In the genomic region with DNA sequence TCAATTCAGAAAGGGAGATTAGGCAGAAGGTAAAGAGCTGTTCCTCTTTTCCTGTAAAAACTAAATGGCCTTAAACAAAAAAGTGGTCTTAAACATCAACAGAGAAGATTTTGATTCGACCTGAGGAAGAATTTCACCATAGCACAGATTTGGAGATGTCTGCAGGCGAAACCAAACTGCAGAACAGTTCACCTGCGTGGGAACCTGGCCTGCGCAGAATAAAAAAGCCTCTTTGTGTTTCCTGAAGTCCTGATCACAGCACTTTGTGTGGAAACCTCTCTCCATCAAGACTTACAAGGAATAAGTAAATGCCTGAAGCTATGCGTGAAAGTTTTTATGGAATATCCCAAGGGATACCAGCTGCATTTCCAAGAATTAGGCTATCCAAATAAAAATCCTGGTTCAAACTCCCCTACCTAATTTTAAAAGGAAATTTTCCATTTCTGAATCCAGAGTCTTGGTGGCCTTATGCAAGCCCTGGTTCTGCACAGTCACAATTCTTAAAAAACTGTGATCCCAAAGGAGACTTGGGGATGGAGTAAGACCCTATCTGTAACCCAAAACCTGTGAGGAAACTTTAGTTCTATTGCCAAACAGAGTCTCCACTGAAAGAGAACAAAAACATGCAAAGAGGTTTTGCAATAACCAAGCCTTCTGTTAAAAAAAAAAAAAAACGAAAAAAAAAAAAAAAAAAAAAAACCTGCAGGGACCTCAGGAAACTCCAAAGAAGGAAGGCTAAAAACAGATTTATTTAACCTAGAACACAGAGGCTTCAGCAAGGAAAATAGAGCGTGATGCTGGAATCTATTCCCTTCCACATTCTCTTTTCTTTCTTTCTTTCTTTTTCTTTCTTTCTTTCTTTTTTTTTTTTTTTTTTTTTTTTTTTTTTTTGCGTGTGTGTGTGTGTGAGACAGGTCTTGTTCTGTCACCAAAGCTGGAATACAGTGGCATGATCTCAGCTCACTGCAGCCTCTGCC, we compare ENCODE assay signal across 15 cellular contexts. TPM values are rescaled to one million over a fixed set of nuclear protein-coding genes. Genes with fewer than 3 reads are reported as not detected.
DNase-seq lines count a peak whose midpoint lies in the region; ATAC-seq and TF ChIP-seq lines count a peak whose summit lies in the region.
"Had no signal": no experiment of that assay in that cellular context is flagged by ENCODE, and none has a peak within 500 bp of the region (broad histone marks: within the 10 kb centered on the region; RNA-seq: fewer than 3 reads in every experiment).

No MANE protein-coding gene starts in this region.

- no peaks in the 10 kb centered on the region for H4K20me1 ChIP-seq in IMR-90 (ENCODE audit: insufficient read depth, low read length)

- no peaks in the 10 kb centered on the region for H3K36me3 Mint-ChIP-seq in Calu3 (ENCODE audit: insufficient read depth, unreplicated experiment)
- H3K36me3 Mint-ChIP-seq: activated naive CD8-positive, alpha-beta T cell treated with anti-CD3 and anti-CD28 coated beads for 36 hours had no signal

- no peak overlapping the region for H3K56ac ChIP-seq in IMR-90 (ENCODE audit: extremely low read depth, insufficient read depth, low read length)

- no peak for TF ChIP-seq POLR2A in IMR-90 (IDR thresholded peaks at IDR 0.05; ENCODE audit: low read depth, low read length)

- H2AK5ac ChIP-seq in IMR-90 (ENCODE audit: low read depth, low read length): no peak overlapping the region

- no peak overlapping the region for H2BK5ac ChIP-seq in IMR-90 (ENCODE audit: low read depth, low read length, poor library complexity, severe bottlenecking)

- H4K91ac ChIP-seq in IMR-90 (ENCODE audit: insufficient read depth, low read depth, low read length): no peak overlapping the region

- no peak overlapping the region for H2AK9ac ChIP-seq in IMR-90 (replicated peaks; ENCODE audit: low read depth, low read length, poor library complexity)

- in situ Hi-C loops in IMR-90 (cut with MboI; ENCODE audit: low sequenced_read_pairs): no loop called here

- H3K4me1 ChIP-seq in IMR-90 (ENCODE audit: control insufficient read depth, insufficient read depth, low read length): peaks cover 10% of the 10 kb centered on the region
- peaks cover 10 to 65% of the 10 kb centered on the region in 2 donors for H3K4me1 ChIP-seq in ascending aorta
- H3K4me1 ChIP-seq in left ventricle myocardium inferior: peaks cover 11% of the 10 kb centered on the region
- peaks cover 2 to 31% (median 22%) of the 10 kb centered on the region in 5 donors for H3K4me1 ChIP-seq in subcutaneous abdominal adipose tissue (ENCODE audit: control insufficient read depth in 5 of 5, insufficient read depth in 5 of 5, low read length in 5 of 5)

- no peak overlapping the region for H3K14ac ChIP-seq in IMR-90 (replicated peaks; ENCODE audit: low read depth, low read length)

- H3K27ac ChIP-seq in IMR-90 (ENCODE audit: insufficient read depth, low read length) (peak overlapping the region; percentile 6; the same call in 1 of the 2 replicates), ascending aorta (peak overlapping the region; percentile 86 to 87), left ventricle myocardium inferior (replicated peaks) (peak overlapping the region; percentile 72), subcutaneous abdominal adipose tissue (ENCODE audit: low read depth, low read length) (peak overlapping the region; percentile 88)

- no peak overlapping the region for H3K23ac ChIP-seq in IMR-90 (ENCODE audit: low read depth, low read length)

- H2AFZ ChIP-seq in IMR-90 (replicated peaks; ENCODE audit: low read length, poor library complexity): no peak overlapping the region

- H2BK120ac ChIP-seq in IMR-90 (ENCODE audit: low read depth, low read length): no peak overlapping the region

- no peak overlapping the region for H3K4me3 ChIP-seq in IMR-90 (ENCODE audit: insufficient read depth, low read depth, low read length)
- H3K4me3 ChIP-seq in ascending aorta: no peak overlapping the region
- no peak overlapping the region for H3K4me3 ChIP-seq in left ventricle myocardium inferior
- no peak overlapping the region for H3K4me3 ChIP-seq in subcutaneous abdominal adipose tissue (ENCODE audit: low read depth in 1 of 5, low read length in 5 of 5)

- H3K36me3 ChIP-seq in IMR-90 (ENCODE audit: control insufficient read depth, insufficient read depth, low read length): no peaks in the 10 kb centered on the region
- no peaks in the 10 kb centered on the region for H3K36me3 ChIP-seq in ascending aorta
- H3K36me3 ChIP-seq in left ventricle myocardium inferior: no peaks in the 10 kb centered on the region
- no peaks in the 10 kb centered on the region for H3K36me3 ChIP-seq in subcutaneous abdominal adipose tissue (ENCODE audit: control insufficient read depth in 5 of 5, insufficient read depth in 5 of 5, low read length in 5 of 5)

- no peaks in the 10 kb centered on the region for H3K27me3 ChIP-seq in IMR-90 (ENCODE audit: control insufficient read depth, insufficient read depth, low read length)
- no peaks in the 10 kb centered on the region for H3K27me3 ChIP-seq in ascending aorta
- no peaks in the 10 kb centered on the region for H3K27me3 ChIP-seq in left ventricle myocardium inferior (ENCODE audit: low read depth)
- no peaks in the 10 kb centered on the region for H3K27me3 ChIP-seq in subcutaneous abdominal adipose tissue (ENCODE audit: control insufficient read depth in 5 of 5, insufficient read depth in 4 of 5, low read length in 5 of 5)

- 63% methylated on average over 1 of the region's 8 CpGs; no CpG with 5 or more reads in 1 of the 2 experiments for WGBS in IMR-90 (ENCODE audit: extremely low coverage in 2 of 2, insufficient read length in 1 of 2), 2 experiments

- no TSS peak for BruUV-seq in IMR-90 (replicated peaks; lab: Mats Ljungman, UMichigan)
- BruUV-seq in Calu3 (replicated peaks; lab: Mats Ljungman, UMichigan): no TSS peak

- no peak overlapping the region for H3K4ac ChIP-seq in IMR-90 (ENCODE audit: low read depth, low read length)

- H3K18ac ChIP-seq in IMR-90 (ENCODE audit: low read depth, low read length): no peak overlapping the region; the same call in 1 of the 2 replicates

- no peaks in the 10 kb centered on the region for H3K27me3 Mint-ChIP-seq in Calu3 (ENCODE audit: unreplicated experiment)
- H3K27me3 Mint-ChIP-seq: activated naive CD8-positive, alpha-beta T cell treated with anti-CD3 and anti-CD28 coated beads for 36 hours had no signal

- DNase-seq in IMR-90 (peak; percentile 80), ascending aorta (ENCODE audit: low spot score in 2 of 2) (peak in 1 of 2 donors; percentile 66), left ventricle myocardium inferior (no peak), GM19238 (ENCODE audit: insufficient read length, low spot score) (no peak), Calu3 (no peak), nucleus accumbens (lab: John Stamatoyannopoulos, UW) (no peak)
- no peak for DNase-seq in activated CD4-positive, alpha-beta T cell treated with anti-CD3 and anti-CD28 coated beads for 48 hours
- DNase-seq: activated naive CD8-positive, alpha-beta T cell treated with anti-CD3 and anti-CD28 coated beads for 36 hours; NCI-H187 treated with DMSO at 0.1 percent for 48 hours; stimulated activated naive CD4-positive, alpha-beta T cell had no signal

- no peak overlapping the region for H3K27ac Mint-ChIP-seq in Calu3 (ENCODE audit: unreplicated experiment)
- H3K27ac Mint-ChIP-seq: memory B cell had no signal

- dilution Hi-C loops in IMR-90 (cut with HindIII; ENCODE audit: low sequenced_read_pairs, unreplicated experiment): no loop called here

- H3K9me3 Mint-ChIP-seq in Calu3 (ENCODE audit: low read depth, unreplicated experiment): no peaks in the 10 kb centered on the region
- H3K9me3 Mint-ChIP-seq: activated naive CD8-positive, alpha-beta T cell treated with anti-CD3 and anti-CD28 coated beads for 36 hours; memory B cell had no signal

- H3K4me3 Mint-ChIP-seq in Calu3 (ENCODE audit: low read depth, unreplicated experiment): no peak overlapping the region
- H3K4me3 Mint-ChIP-seq: activated naive CD8-positive, alpha-beta T cell treated with anti-CD3 and anti-CD28 coated beads for 36 hours; memory B cell had no signal

- H3K79me1 ChIP-seq in IMR-90 (ENCODE audit: low read depth in 1 of 2, low read length in 2 of 2): no peaks in the 10 kb centered on the region

- no peak overlapping the region for H2BK20ac ChIP-seq in IMR-90 (ENCODE audit: low read depth, low read length)

- CTCF ChIA-PET in IMR-90 (lab: Yijun Ruan, JAX): no interaction called here
- CTCF ChIA-PET in Calu3 (lab: Charles Lee): interaction anchor here (0.6 kb wide), 1 partner anchor 1538 kb away, joined by 4 read pairs; no protein-coding TSS in a partner anchor

- H4K5ac ChIP-seq in IMR-90 (ENCODE audit: low read depth, low read length): no peak overlapping the region; the same call in 1 of the 2 replicates

- no peak for TF ChIP-seq RAD21 in IMR-90 (IDR thresholded peaks at IDR 0.05; ENCODE audit: low read length)

- no peak overlapping the region for H2BK15ac ChIP-seq in IMR-90 (ENCODE audit: low read depth, low read length)

- H3K4me2 ChIP-seq in IMR-90 (ENCODE audit: low read depth, low read length): no peak overlapping the region

- H3K9me1 ChIP-seq in IMR-90 (ENCODE audit: insufficient read depth, low read length): peaks cover 3% of the 10 kb centered on the region; the same call in 1 of the 2 replicates

- no peak overlapping the region for H4K8ac ChIP-seq in IMR-90 (ENCODE audit: low read depth in 2 of 2, low read length in 2 of 2)

- H3K4me1 Mint-ChIP-seq in Calu3 (ENCODE audit: low read depth, unreplicated experiment): peaks cover 7% of the 10 kb centered on the region
- H3K4me1 Mint-ChIP-seq: memory B cell had no signal

- no peak for TF ChIP-seq CTCF in IMR-90 (conservative IDR thresholded peaks at IDR 0.05; ENCODE audit: low read depth, low read length)
- no peak for TF ChIP-seq CTCF in ascending aorta (IDR thresholded peaks at IDR 0.05)
- TF ChIP-seq CTCF in left ventricle myocardium inferior (IDR thresholded peaks at IDR 0.05; ENCODE audit: borderline replicate concordance): no peak
- no peak for TF ChIP-seq CTCF in Calu3 (IDR thresholded peaks at IDR 0.05; ENCODE audit: unreplicated experiment)

- no peak overlapping the region for H3K9ac ChIP-seq in IMR-90 (ENCODE audit: low read depth, low read length)
- peak overlapping the region in 3 of 5 donors; percentile 35 to 40 (median 36) for H3K9ac ChIP-seq in subcutaneous abdominal adipose tissue (ENCODE audit: low read length in 5 of 5)

- H3K9me3 ChIP-seq in IMR-90 (ENCODE audit: control insufficient read depth, insufficient read depth, low read length) (no peaks in the 10 kb centered on the region), ascending aorta (no peaks in the 10 kb centered on the region), left ventricle myocardium inferior (replicated peaks) (no peaks in the 10 kb centered on the region), subcutaneous abdominal adipose tissue (ENCODE audit: control insufficient read depth in 5 of 5, low read length in 5 of 5) (no peaks in the 10 kb centered on the region)

- POLR2A ChIA-PET in IMR-90 (lab: Charles Lee; ENCODE audit: unreplicated experiment): no interaction called here

- ATAC-seq in IMR-90 (ENCODE audit: low read depth): peak; percentile 60

- intact Hi-C loops in IMR-90 (cut with micrococcal nuclease): loop anchor here (5.0 kb wide), 1 partner anchor 73 kb away; no protein-coding TSS in a partner anchor
- intact Hi-C loops in ascending aorta (cut with DNase I): loop anchor here (1.0 to 10.0 kb wide), 7 partner anchors 12 to 460 kb away; no protein-coding TSS in a partner anchor
- intact Hi-C loops in left ventricle myocardium inferior (cut with micrococcal nuclease): no loop called here
- intact Hi-C loops in Calu3 (cut with micrococcal nuclease; ENCODE audit: unreplicated experiment): no loop called here

RNA-seq across cellular contexts. Expression of a gene that starts 10.4 kb away (rescaled TPM):
- total RNA-seq in IMR-90 (2012; rRNA removed) (not detected in 2 replicates), ascending aorta (not detected), left ventricle myocardium inferior (not detected), Calu3 (2022) (not detected in 2 replicates)
- not detected in 2 replicates for polyA plus RNA-seq in IMR-90 (2012; rRNA removed)
- polyA plus RNA-seq in IMR-90 (2012; cell fraction: cytosol; rRNA removed): not detected in 2 replicates
- polyA plus RNA-seq in IMR-90 (2012; cell fraction: nucleus; rRNA removed; ENCODE audit: low replicate concordance): not detected in 2 replicates
- total RNA-seq: activated naive CD8-positive, alpha-beta T cell treated with anti-CD3 and anti-CD28 coated beads for 36 hours; Daoy; epithelial cell of proximal tubule; H1 had no signal
- polyA plus RNA-seq: H1 had no signal

RNA-seq across cellular contexts. Expression of a gene that starts 35.8 kb away (rescaled TPM):
- total RNA-seq in IMR-90 (2012; rRNA removed) (not detected in 2 replicates), ascending aorta (not detected), left ventricle myocardium inferior (not detected), Calu3 (2022) (not detected in 2 replicates)
- polyA plus RNA-seq in IMR-90 (2012; rRNA removed): not detected in 2 replicates
- not detected in 2 replicates for polyA plus RNA-seq in IMR-90 (2012; cell fraction: cytosol; rRNA removed)
- polyA plus RNA-seq in IMR-90 (2012; cell fraction: nucleus; rRNA removed; ENCODE audit: low replicate concordance): not detected in 2 replicates
- total RNA-seq: activated naive CD8-positive, alpha-beta T cell treated with anti-CD3 and anti-CD28 coated beads for 36 hours; Daoy; epithelial cell of proximal tubule; H1 had no signal
- polyA plus RNA-seq: H1 had no signal

Comparison
In these comparisons a context has a peak if more than half of its experiments do, and no peak if none do; other contexts are left out.
1. H3K27ac ChIP-seq: peak in every context shown above with its lines; median percentile 88 in subcutaneous abdominal adipose tissue; 86 in ascending aorta; 72 in left ventricle myocardium inferior; 6 in IMR-90.
2. intact Hi-C loops: an anchor here in IMR-90 (5.0 kb wide) and ascending aorta (1.0 to 10.0 kb wide); none called in left ventricle myocardium inferior and Calu3.